In genomic region chr1:9244501-9245229, GRCh38 we compare ENCODE assay signal across 12 cellular contexts. TPM values are rescaled to one million over a fixed set of nuclear protein-coding genes. Genes with fewer than 3 reads are reported as not detected.
DNase-seq lines count a peak whose midpoint lies in the region; TF ChIP-seq lines count a peak whose summit lies in the region.
"Had no signal": no experiment of that assay in that cellular context is flagged by ENCODE, and none has a peak within 500 bp of the region (broad histone marks: within the 10 kb centered on the region; RNA-seq: fewer than 3 reads in every experiment).

No MANE protein-coding gene starts in this region.

- peaks cover 13% of the 10 kb centered on the region for H3K4me1 Mint-ChIP-seq in type B pancreatic cell (ENCODE audit: unreplicated experiment)
- H3K4me1 Mint-ChIP-seq in CD8-positive, alpha-beta memory T cell: peaks cover 20 to 31% (median 30%) of the 10 kb centered on the region in 3 donors

- no peak for TF ChIP-seq POLR2A in Peyer's patch (IDR thresholded peaks at IDR 0.05)
- TF ChIP-seq POLR2A in esophagus muscularis mucosa (IDR thresholded peaks at IDR 0.05; ENCODE audit: low read depth): no peak
- no peak for TF ChIP-seq POLR2A in sigmoid colon (IDR thresholded peaks at IDR 0.05)

- no peaks in the 10 kb centered on the region for H3K9me3 Mint-ChIP-seq in type B pancreatic cell
- H3K9me3 Mint-ChIP-seq in CD8-positive, alpha-beta memory T cell: no peaks in the 10 kb centered on the region
- H3K9me3 Mint-ChIP-seq: activated B cell treated with CpG ODN at 0.5 μM for 24 hours had no signal

- H3K27ac ChIP-seq in Peyer's patch (peak overlapping the region in 3 of 4 donors; percentile 0 to 26 (median 16)), esophagus muscularis mucosa (replicated peaks in 1 of 4) (peak overlapping the region; percentile 58 to 84 (median 83)), sigmoid colon (peak overlapping the region in 3 of 4 donors; percentile 8 to 81 (median 40))
- H3K27ac ChIP-seq in CD8-positive, alpha-beta memory T cell (ENCODE audit: low read depth, low read length): no peak overlapping the region
- H3K27ac ChIP-seq: 22Rv1 had no signal

- CTCF ChIA-PET in CD8-positive, alpha-beta memory T cell (lab: Charles Lee): interaction anchor here (0.8 to 2.0 kb wide), 3 partner anchors 8 to 396 kb away, joined by 3 to 4 read pairs (median 3); partner anchors contain the start of gene H6PD

- H3K27ac Mint-ChIP-seq in type B pancreatic cell: no peak overlapping the region
- peak overlapping the region in 2 of 8 donors; percentile 48 to 68 for H3K27ac Mint-ChIP-seq in CD8-positive, alpha-beta memory T cell
- H3K27ac Mint-ChIP-seq: activated B cell treated with CpG ODN at 0.5 μM for 24 hours had no signal

- no peaks in the 10 kb centered on the region for H3K27me3 ChIP-seq in Peyer's patch
- no peaks in the 10 kb centered on the region for H3K27me3 ChIP-seq in esophagus muscularis mucosa
- H3K27me3 ChIP-seq in sigmoid colon: no peaks in the 10 kb centered on the region
- no peaks in the 10 kb centered on the region for H3K27me3 ChIP-seq in CD8-positive, alpha-beta memory T cell (ENCODE audit: insufficient read depth, low read length, poor library complexity, severe bottlenecking)

- WGBS in esophagus muscularis mucosa: 69% methylated on average over 8 of the region's 9 CpGs
- WGBS in sigmoid colon, 2 donors: 41 to 56% methylated on average over 9 of the region's 9 CpGs

- DNase-seq in NOMO-1 (lab: John Stamatoyannopoulos, UW; ENCODE audit: unreplicated experiment in 2 of 2) (peak; percentile 31 to 50), NOMO-1 treated with dmso at 0.1 percent for 144 hours (lab: John Stamatoyannopoulos, UW; ENCODE audit: unreplicated experiment) (no peak), Peyer's patch (peak in 1 of 3 donors; percentile 51), esophagus muscularis mucosa (ENCODE audit: extremely low spot score) (no peak), sigmoid colon (no peak), type B pancreatic cell (ENCODE audit: extremely low spot score, unreplicated experiment) (no peak), iPS-NIHi7 (ENCODE audit: extremely low spot score) (no peak)
- DNase-seq in CD8-positive, alpha-beta memory T cell: no peak
- DNase-seq: activated B cell treated with CpG ODN at 0.5 μM for 24 hours, NCI-H1436, substantia nigra had no signal

- no peak overlapping the region for H3K4me3 Mint-ChIP-seq in type B pancreatic cell
- no peak overlapping the region for H3K4me3 Mint-ChIP-seq in CD8-positive, alpha-beta memory T cell
- H3K4me3 Mint-ChIP-seq: activated B cell treated with CpG ODN at 0.5 μM for 24 hours had no signal

- H3K36me3 Mint-ChIP-seq in type B pancreatic cell: peaks cover 4% of the 10 kb centered on the region
- H3K36me3 Mint-ChIP-seq in CD8-positive, alpha-beta memory T cell: peaks cover 0 to 30% (median 1%) of the 10 kb centered on the region in 3 donors

- no peaks in the 10 kb centered on the region for H3K9me3 ChIP-seq in Peyer's patch
- no peaks in the 10 kb centered on the region for H3K9me3 ChIP-seq in esophagus muscularis mucosa
- no peaks in the 10 kb centered on the region for H3K9me3 ChIP-seq in sigmoid colon
- H3K9me3 ChIP-seq in CD8-positive, alpha-beta memory T cell (ENCODE audit: low read length): no peaks in the 10 kb centered on the region

- peaks cover 3 to 50% (median 3%) of the 10 kb centered on the region in 4 donors for H3K4me1 ChIP-seq in Peyer's patch
- H3K4me1 ChIP-seq in esophagus muscularis mucosa: peaks cover 71 to 96% (median 78%) of the 10 kb centered on the region in 4 donors
- H3K4me1 ChIP-seq in sigmoid colon: peaks cover 0 to 66% (median 46%) of the 10 kb centered on the region in 4 donors
- peaks cover 21% of the 10 kb centered on the region for H3K4me1 ChIP-seq in CD8-positive, alpha-beta memory T cell (ENCODE audit: insufficient read depth, low read length)

- peaks cover 0 to 18% (median 0%) of the 10 kb centered on the region in 3 donors for H3K36me3 ChIP-seq in Peyer's patch
- H3K36me3 ChIP-seq in esophagus muscularis mucosa: peaks cover 0 to 47% (median 34%) of the 10 kb centered on the region in 4 donors
- H3K36me3 ChIP-seq in sigmoid colon: peaks cover 4 to 30% (median 22%) of the 10 kb centered on the region in 4 donors
- no peaks in the 10 kb centered on the region for H3K36me3 ChIP-seq in CD8-positive, alpha-beta memory T cell (ENCODE audit: insufficient read depth, low read length)

- POLR2A ChIA-PET in CD8-positive, alpha-beta memory T cell (lab: Charles Lee): interaction anchor here (0.6 kb wide), 1 partner anchor 29 kb away, joined by 3 read pairs; no protein-coding TSS in a partner anchor

- no peaks in the 10 kb centered on the region for H3K27me3 Mint-ChIP-seq in type B pancreatic cell
- no peaks in the 10 kb centered on the region for H3K27me3 Mint-ChIP-seq in CD8-positive, alpha-beta memory T cell
- H3K27me3 Mint-ChIP-seq: activated B cell treated with CpG ODN at 0.5 μM for 24 hours had no signal

- intact Hi-C loops in esophagus muscularis mucosa (cut with DNase I) (no loop called here), sigmoid colon (cut with DNase I) (no loop called here)

- H3K4me3 ChIP-seq in Peyer's patch (no peak overlapping the region), esophagus muscularis mucosa (no peak overlapping the region), sigmoid colon (no peak overlapping the region)
- no peak overlapping the region for H3K4me3 ChIP-seq in CD8-positive, alpha-beta memory T cell (ENCODE audit: low read length)

- TF ChIP-seq CTCF in Peyer's patch (IDR thresholded peaks at IDR 0.05) (no peak), esophagus muscularis mucosa (IDR thresholded peaks at IDR 0.05) (no peak), sigmoid colon (IDR thresholded peaks at IDR 0.05) (no peak), type B pancreatic cell (conservative IDR thresholded peaks at IDR 0.05) (no peak)

- TF ChIP-seq EP300 in esophagus muscularis mucosa (IDR thresholded peaks at IDR 0.05): no peak
- TF ChIP-seq EP300 in sigmoid colon (IDR thresholded peaks at IDR 0.05): no peak

RNA-seq across cellular contexts. Expression of gene H6PD, which starts 10.1 kb away (rescaled TPM):
- total RNA-seq in Peyer's patch (10 to 100 TPM; 23.1 to 72.9 (median 37.2) TPM), esophagus muscularis mucosa (10 to 100 TPM; 31.1 to 54.4 (median 38.4) TPM), sigmoid colon (10 to 100 TPM; 21.6 to 34.3 (median 25.0) TPM), type B pancreatic cell (ENCODE audit: low replicate concordance) (18.7 and 26.1 TPM in 2 replicates)
- 10 to 100 TPM in 1 of 3 donors, 1 to 10 TPM in 2; 2.8 to 25.9 (median 3.0) TPM for polyA plus RNA-seq in sigmoid colon
- total RNA-seq in CD8-positive, alpha-beta memory T cell: 1 to 10 TPM; 7.8 to 7.9 TPM
- polyA plus RNA-seq in CD8-positive, alpha-beta memory T cell: 11.6 TPM

RNA-seq across cellular contexts. Expression of gene SPSB1, which starts 48.0 kb away (rescaled TPM):
- 100 to 1,000 TPM in 2 of 4 donors, 10 to 100 TPM in 2; 69.3 to 168 (median 94.1) TPM for total RNA-seq in Peyer's patch
- 100 to 1,000 TPM in 2 of 4 donors, 10 to 100 TPM in 2; 61.0 to 104 (median 97.4) TPM for total RNA-seq in esophagus muscularis mucosa
- total RNA-seq in sigmoid colon: 10 to 100 TPM; 17.4 to 34.3 (median 24.1) TPM
- polyA plus RNA-seq in sigmoid colon: 10 to 100 TPM; 25.7 to 31.2 (median 26.4) TPM
- 5.6 and 17.4 TPM in 2 replicates for total RNA-seq in type B pancreatic cell (ENCODE audit: low replicate concordance)
- total RNA-seq in CD8-positive, alpha-beta memory T cell: 1 to 10 TPM in 1 of 2 experiments, under 1 TPM in 1; 0.92 to 1.2 TPM
- polyA plus RNA-seq in CD8-positive, alpha-beta memory T cell: 2.8 TPM

Comparison
In these comparisons a context has a peak if more than half of its experiments do, and no peak if none do; other contexts are left out.
1. DNase-seq: peak in NOMO-1 (2 of 2); none in NOMO-1 treated with dmso at 0.1 percent for 144 hours (single experiment), esophagus muscularis mucosa (single experiment), sigmoid colon (single experiment), type B pancreatic cell (single experiment), iPS-NIHi7 (single experiment) and CD8-positive, alpha-beta memory T cell (0 of 5).